Comparison of ENCODE assay signal across 12 cellular contexts in the genomic region with DNA sequence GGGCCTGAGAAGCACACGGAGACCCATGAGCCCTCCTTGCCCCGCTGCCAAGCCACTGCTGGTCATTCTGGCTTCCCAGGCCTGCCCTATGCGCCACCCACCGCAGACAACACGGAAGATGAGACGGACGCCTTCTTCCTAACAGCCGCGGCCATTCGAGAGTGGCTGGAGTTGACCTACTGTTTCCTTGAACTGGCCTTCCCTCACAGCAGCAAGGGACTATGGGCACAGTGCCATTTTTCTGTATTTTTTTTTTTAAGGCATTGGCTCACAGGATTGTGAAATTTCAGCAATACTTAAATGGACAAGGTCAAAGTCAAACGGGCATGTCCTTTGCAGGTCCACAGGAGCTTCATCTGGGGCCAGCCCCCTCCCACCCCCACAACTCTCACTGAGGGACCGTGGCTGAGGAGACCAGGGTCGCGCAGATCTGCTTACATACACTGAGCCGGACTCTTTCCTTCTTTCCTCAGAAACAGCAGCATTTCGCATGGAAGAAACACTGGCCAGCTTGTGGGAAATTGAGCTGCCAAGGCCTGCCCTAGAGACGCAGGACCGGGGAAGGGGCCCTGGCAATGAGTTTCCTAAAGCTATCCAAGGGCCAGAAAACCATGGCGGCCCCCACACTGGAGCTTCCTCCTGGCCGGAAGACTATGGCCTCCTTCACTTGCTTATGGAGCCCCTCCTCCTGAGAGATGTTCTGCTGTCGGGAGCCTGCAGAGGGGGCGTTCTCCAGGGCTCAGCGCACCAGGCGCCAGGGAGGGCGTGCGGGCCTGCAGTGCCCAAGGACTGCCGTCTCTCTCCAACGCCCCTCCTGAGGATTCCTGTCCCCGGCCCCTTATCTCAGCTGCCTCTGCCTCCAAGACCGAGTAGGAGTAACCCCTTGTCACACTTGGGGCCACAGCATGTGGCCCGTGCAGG.
DNase-seq lines count a peak whose midpoint lies in the region; ATAC-seq lines count a peak whose summit lies in the region.
"Had no signal": no experiment of that assay in that cellular context is flagged by ENCODE, and none has a peak within 500 bp of the region (broad histone marks: within the 10 kb centered on the region; RNA-seq: fewer than 3 reads in every experiment).

No MANE protein-coding gene starts in this region.

- H3K9me3 ChIP-seq in T-helper 17 cell (ENCODE audit: control insufficient read depth, low read length, poor library complexity, severe bottlenecking), result no peaks in the 10 kb centered on the region

- DNase-seq in stimulated activated naive CD8-positive, alpha-beta T cell treated with anti-CD3 and anti-CD28 coated beads, Interleukin-15, amount 100 ng/mL, for 72 hours, result no peak
- no peak for DNase-seq in stimulated activated naive CD8-positive, alpha-beta T cell treated with anti-CD3 and anti-CD28 coated beads, Interleukin-15, Interleukin-2, amounts not matched to agents 100 U/mL and 50 U/mL, for 24 hours
- DNase-seq in activated T-helper 2 cell treated with anti-CD3 and anti-CD28 coated beads, Interferon-gamma antibody, Interleukin-2, Interleukin-4, amounts not matched to agents 10 μg/mL and 5 μg/mL and 100 μg/mL, durations not matched to agents 14 hours and 24 hours and 36 hours (ENCODE audit: low spot score), result no peak
- DNase-seq in left lobe of liver (ENCODE audit: low spot score), result peak; percentile 77
- no peak for DNase-seq in T-helper 17 cell
- no peak for DNase-seq in A172 (ENCODE audit: low spot score)
- no peak for DNase-seq in NCI-H1930 (lab: John Stamatoyannopoulos, UW)
- no peak for DNase-seq in COR-L47 (lab: John Stamatoyannopoulos, UW)
- DNase-seq: effector CD4-positive, alpha-beta T cell; MV-4-11; NCI-H526 treated with DMSO at 0.1 percent for 48 hours had no signal

- intact Hi-C loops in activated T-helper 2 cell treated with anti-CD3 and anti-CD28 coated beads, Interferon-gamma antibody, Interleukin-2, Interleukin-4, amounts not matched to agents 10 μg/mL and 5 μg/mL and 100 μg/mL, durations not matched to agents 14 hours and 24 hours and 36 hours (cut with micrococcal nuclease), result no loop called here

- peak; percentile 31 for ATAC-seq in stimulated activated naive CD8-positive, alpha-beta T cell treated with anti-CD3 and anti-CD28 coated beads, Interleukin-15, amount 100 ng/mL, for 72 hours
- no peak for ATAC-seq in stimulated activated naive CD8-positive, alpha-beta T cell treated with anti-CD3 and anti-CD28 coated beads, Interleukin-15, Interleukin-2, amounts not matched to agents 100 U/mL and 50 U/mL, for 24 hours
- ATAC-seq in left lobe of liver, result peak; percentile 86
- ATAC-seq in T-helper 17 cell, result no peak

- H3K4me3 Mint-ChIP-seq in stimulated activated naive CD8-positive, alpha-beta T cell treated with anti-CD3 and anti-CD28 coated beads, Interleukin-15, amount 100 ng/mL, for 72 hours, result no peak overlapping the region
- no peak overlapping the region for H3K4me3 Mint-ChIP-seq in activated T-helper 2 cell treated with anti-CD3 and anti-CD28 coated beads, Interferon-gamma antibody, Interleukin-2, Interleukin-4, amounts not matched to agents 10 μg/mL and 5 μg/mL and 100 μg/mL, durations not matched to agents 14 hours and 24 hours and 36 hours (ENCODE audit: low read depth)
- H3K4me3 Mint-ChIP-seq in T-helper 17 cell, result no peak overlapping the region
- H3K4me3 Mint-ChIP-seq: neural crest cell had no signal

- H3K36me3 Mint-ChIP-seq in activated T-helper 2 cell treated with anti-CD3 and anti-CD28 coated beads, Interferon-gamma antibody, Interleukin-2, Interleukin-4, amounts not matched to agents 10 μg/mL and 5 μg/mL and 100 μg/mL, durations not matched to agents 14 hours and 24 hours and 36 hours (ENCODE audit: low read depth), result no peaks in the 10 kb centered on the region
- no peaks in the 10 kb centered on the region for H3K36me3 Mint-ChIP-seq in T-helper 17 cell (ENCODE audit: low read depth)

- H3K27ac Mint-ChIP-seq in stimulated activated naive CD8-positive, alpha-beta T cell treated with anti-CD3 and anti-CD28 coated beads, Interleukin-15, amount 100 ng/mL, for 72 hours, result peak overlapping the region in 1 of 2 donors; percentile 12
- H3K27ac Mint-ChIP-seq in activated T-helper 2 cell treated with anti-CD3 and anti-CD28 coated beads, Interferon-gamma antibody, Interleukin-2, Interleukin-4, amounts not matched to agents 10 μg/mL and 5 μg/mL and 100 μg/mL, durations not matched to agents 14 hours and 24 hours and 36 hours, result peak overlapping the region; percentile 25
- no peak overlapping the region for H3K27ac Mint-ChIP-seq in T-helper 17 cell

- H3K27me3 Mint-ChIP-seq in stimulated activated naive CD8-positive, alpha-beta T cell treated with anti-CD3 and anti-CD28 coated beads, Interleukin-15, amount 100 ng/mL, for 72 hours, result peaks cover 8% of the 10 kb centered on the region
- H3K27me3 Mint-ChIP-seq in activated T-helper 2 cell treated with anti-CD3 and anti-CD28 coated beads, Interferon-gamma antibody, Interleukin-2, Interleukin-4, amounts not matched to agents 10 μg/mL and 5 μg/mL and 100 μg/mL, durations not matched to agents 14 hours and 24 hours and 36 hours (ENCODE audit: low read depth), result no peaks in the 10 kb centered on the region
- peaks cover 16% of the 10 kb centered on the region for H3K27me3 Mint-ChIP-seq in T-helper 17 cell

- H3K4me1 Mint-ChIP-seq in stimulated activated naive CD8-positive, alpha-beta T cell treated with anti-CD3 and anti-CD28 coated beads, Interleukin-15, amount 100 ng/mL, for 72 hours, result peaks cover 15% of the 10 kb centered on the region
- peaks cover 6% of the 10 kb centered on the region for H3K4me1 Mint-ChIP-seq in activated T-helper 2 cell treated with anti-CD3 and anti-CD28 coated beads, Interferon-gamma antibody, Interleukin-2, Interleukin-4, amounts not matched to agents 10 μg/mL and 5 μg/mL and 100 μg/mL, durations not matched to agents 14 hours and 24 hours and 36 hours (ENCODE audit: low read depth)
- peaks cover 6% of the 10 kb centered on the region for H3K4me1 Mint-ChIP-seq in T-helper 17 cell

- no peaks in the 10 kb centered on the region for H3K9me3 Mint-ChIP-seq in stimulated activated naive CD8-positive, alpha-beta T cell treated with anti-CD3 and anti-CD28 coated beads, Interleukin-15, amount 100 ng/mL, for 72 hours
- no peaks in the 10 kb centered on the region for H3K9me3 Mint-ChIP-seq in activated T-helper 2 cell treated with anti-CD3 and anti-CD28 coated beads, Interferon-gamma antibody, Interleukin-2, Interleukin-4, amounts not matched to agents 10 μg/mL and 5 μg/mL and 100 μg/mL, durations not matched to agents 14 hours and 24 hours and 36 hours
- H3K9me3 Mint-ChIP-seq: neural crest cell had no signal

Comparison
In these comparisons a context has a peak if more than half of its experiments do, and no peak if none do; other contexts are left out.
1. ATAC-seq: peak in stimulated activated naive CD8-positive, alpha-beta T cell treated with anti-CD3 and anti-CD28 coated beads, Interleukin-15, amount 100 ng/mL, for 72 hours (single experiment) and left lobe of liver (single experiment); none in stimulated activated naive CD8-positive, alpha-beta T cell treated with anti-CD3 and anti-CD28 coated beads, Interleukin-15, Interleukin-2, amounts not matched to agents 100 U/mL and 50 U/mL, for 24 hours (single experiment) and T-helper 17 cell (single experiment).